In genomic region chr4:185792384-185793146, GRCh38 we compare ENCODE assay signal across 9 cellular contexts. TPM values are rescaled to one million over a fixed set of nuclear protein-coding genes. Genes with fewer than 3 reads are reported as not detected.
DNase-seq lines count a peak whose midpoint lies in the region; ATAC-seq lines count a peak whose summit lies in the region.
"Had no signal": no experiment of that assay in that cellular context is flagged by ENCODE, and none has a peak within 500 bp of the region (broad histone marks: within the 10 kb centered on the region; RNA-seq: fewer than 3 reads in every experiment).

No MANE protein-coding gene starts in this region.

- no peaks in the 10 kb centered on the region for H3K36me3 ChIP-seq in MG63

- no peak overlapping the region for H3K27ac ChIP-seq in caudate nucleus (ENCODE audit: low read depth, low read length)

- H3K4me3 ChIP-seq in MG63, result no peak overlapping the region

- ATAC-seq in GM18517 (IDR thresholded peaks at IDR 0.05; ENCODE audit: unreplicated experiment), result no peak

- H3K9me3 ChIP-seq in MG63, result no peaks in the 10 kb centered on the region

- intact Hi-C loops in head of caudate nucleus (cut with DNase I), result no loop called here

- DNase-seq in COLO668 (lab: John Stamatoyannopoulos, UW; ENCODE audit: unreplicated experiment) (peak; percentile 14), MG63 (peak; percentile 73), dermis microvascular lymphatic vessel endothelial cell (ENCODE audit: low read depth in 2 of 2) (peak; percentile 99), non-pigmented ciliary epithelial cell (ENCODE audit: low read depth) (peak; percentile 97), head of caudate nucleus (no peak), caudate nucleus (lab: John Stamatoyannopoulos, UW) (no peak), KG1 (lab: John Stamatoyannopoulos, UW) (no peak)
- DNase-seq: SHP77 had no signal

- no peaks in the 10 kb centered on the region for H3K27me3 ChIP-seq in MG63

RNA-seq across cellular contexts. Expression of gene SORBS2, which starts 19.4 kb away (rescaled TPM):
- total RNA-seq in MG63 (2014; rRNA removed; shearing (Covaris generic); ENCODE audit: low replicate concordance), result 0.07 and 0.10 TPM in 2 replicates
- total RNA-seq in dermis microvascular lymphatic vessel endothelial cell, result 86.1 and 148 TPM in 2 replicates

Comparison
In these comparisons a context has a peak if more than half of its experiments do, and no peak if none do; other contexts are left out.
1. DNase-seq: peak in COLO668 (single experiment), MG63 (single experiment), dermis microvascular lymphatic vessel endothelial cell (2 of 2) and non-pigmented ciliary epithelial cell (single experiment); none in head of caudate nucleus (0 of 42), caudate nucleus (0 of 61) and KG1 (single experiment).
2. RNA of gene SORBS2, which starts 19.4 kb away (total RNA-seq): 86.1 to 148 TPM in dermis microvascular lymphatic vessel endothelial cell; 0.07 to 0.10 TPM in MG63; every median in the first group is over 10 times any median in the second.